In the genomic region with DNA sequence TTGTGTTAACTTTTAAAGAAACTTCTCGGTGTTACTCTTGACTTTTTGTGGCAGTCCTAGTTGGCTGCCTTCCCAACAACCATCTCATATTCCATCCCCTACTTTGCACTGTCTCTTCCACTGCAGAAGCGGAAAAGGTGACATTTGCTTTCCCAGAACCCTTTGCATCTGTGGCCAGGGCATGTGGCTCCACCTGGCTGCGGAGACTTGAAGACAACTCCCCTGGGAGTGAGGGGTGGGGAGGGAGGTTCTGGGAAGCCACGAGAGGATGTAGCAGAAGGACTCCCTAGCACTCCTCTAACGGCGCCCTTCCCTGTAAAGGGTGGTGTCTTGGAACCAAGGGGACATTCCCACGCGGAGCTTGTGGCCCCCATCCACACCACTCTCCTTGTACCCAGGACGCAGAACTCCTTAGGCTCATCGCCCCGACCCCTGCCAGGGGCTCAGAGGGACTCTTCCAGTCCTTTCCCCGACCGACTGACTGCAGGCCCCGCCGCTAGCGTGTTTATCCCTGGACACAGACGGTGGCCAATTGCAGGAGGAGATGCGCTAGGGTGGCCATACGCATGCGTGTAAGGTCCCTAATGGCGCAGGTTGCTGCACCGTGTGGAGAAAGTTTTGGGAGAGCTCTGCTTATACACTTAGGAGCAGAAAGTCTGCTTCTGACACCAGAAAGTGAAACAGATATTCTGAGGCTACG, we compare ENCODE assay signal across 17 cellular contexts.
"Had no signal": no experiment of that assay in that cellular context is flagged by ENCODE, and none has a peak within 500 bp of the region (broad histone marks: within the 10 kb centered on the region; RNA-seq: fewer than 3 reads in every experiment).

No MANE protein-coding gene starts in this region.

- H3K27me3 ChIP-seq: breast epithelium, gastrocnemius medialis, heart right ventricle, sigmoid colon, spleen, stomach had no signal

- H3K4me1 ChIP-seq: breast epithelium, gastrocnemius medialis, psoas muscle, sigmoid colon, spleen had no signal

- DNase-seq: activated CD4-positive, CD25-positive, alpha-beta regulatory T cell treated with anti-CD3 and anti-CD28 coated beads, Interleukin-2, amount 50 U/mL, for 72 hours; activated naive CD4-positive, alpha-beta T cell treated with Interleukin-2 at 50 U/mL for 16 hours; anterior cingulate cortex; cerebellar nuclear complex; effector CD8-positive, alpha-beta T cell; gastrocnemius medialis; heart right ventricle; islet precursor cell; midbrain; psoas muscle; sigmoid colon; spleen; stomach; T-helper 9 cell had no signal

- ATAC-seq: gastrocnemius medialis, heart right ventricle, psoas muscle had no signal

- H3K9me3 ChIP-seq: breast epithelium, gastrocnemius medialis, heart right ventricle, psoas muscle, sigmoid colon, stomach, thoracic aorta had no signal

- H3K4me3 ChIP-seq: breast epithelium, gastrocnemius medialis, heart right ventricle, lung, psoas muscle, sigmoid colon, spleen, stomach, thoracic aorta had no signal

- H3K36me3 ChIP-seq: breast epithelium, gastrocnemius medialis, heart right ventricle, sigmoid colon, spleen, stomach, thoracic aorta had no signal

- H3K27ac ChIP-seq: breast epithelium, gastrocnemius medialis, heart right ventricle, psoas muscle, sigmoid colon, spleen, stomach, thoracic aorta had no signal
